In the genomic region with DNA sequence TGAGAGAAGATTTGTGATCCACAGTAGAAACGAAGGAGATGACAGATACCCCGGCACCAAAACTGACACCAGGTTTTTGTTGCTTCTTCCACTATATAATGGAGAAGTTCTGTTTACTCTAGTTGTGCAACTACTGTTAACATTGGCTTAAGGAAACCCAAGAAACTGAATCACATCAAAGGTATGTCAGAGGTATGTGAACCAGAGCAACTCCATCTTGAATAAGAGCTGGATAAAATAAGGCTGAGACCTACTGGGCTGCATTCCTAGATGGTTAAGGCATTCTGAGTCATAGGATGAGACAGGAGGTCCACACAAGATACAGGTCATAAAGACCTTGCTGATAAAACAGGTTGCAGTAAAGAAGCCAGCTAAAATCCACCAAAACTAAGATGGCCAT, we compare ENCODE assay signal across 1 cellular context.
TF ChIP-seq lines count a peak whose summit lies in the region.

No MANE protein-coding gene starts in this region.

TF ChIP-seq in H1, 55 proteins besides CTCF, POLR2A, EP300 and RAD21:
- no peak for TF ChIP-seq CBX8 (IDR thresholded peaks at IDR 0.05; ENCODE audit: borderline replicate concordance, low read depth, low read length)
